ENCODE assay signal across 1 cellular context in genomic region chr2:25062461-25062860, GRCh38.
TF ChIP-seq lines count a peak whose summit lies in the region.

No MANE protein-coding gene starts in this region.

TF ChIP-seq in WTC11, 78 proteins besides CTCF, POLR2A, EP300 and RAD21 (continued from another document):
- TF ChIP-seq PRDM15 (CRISPR knock-in tag; IDR thresholded peaks at IDR 0.05) (no peak), TEAD4 (CRISPR knock-in tag; IDR thresholded peaks at IDR 0.05) (no peak)
TF ChIP-seq in WTC11: peak in this region for 0.
